Comparison of ENCODE assay signal across 8 cellular contexts in the genomic region with DNA sequence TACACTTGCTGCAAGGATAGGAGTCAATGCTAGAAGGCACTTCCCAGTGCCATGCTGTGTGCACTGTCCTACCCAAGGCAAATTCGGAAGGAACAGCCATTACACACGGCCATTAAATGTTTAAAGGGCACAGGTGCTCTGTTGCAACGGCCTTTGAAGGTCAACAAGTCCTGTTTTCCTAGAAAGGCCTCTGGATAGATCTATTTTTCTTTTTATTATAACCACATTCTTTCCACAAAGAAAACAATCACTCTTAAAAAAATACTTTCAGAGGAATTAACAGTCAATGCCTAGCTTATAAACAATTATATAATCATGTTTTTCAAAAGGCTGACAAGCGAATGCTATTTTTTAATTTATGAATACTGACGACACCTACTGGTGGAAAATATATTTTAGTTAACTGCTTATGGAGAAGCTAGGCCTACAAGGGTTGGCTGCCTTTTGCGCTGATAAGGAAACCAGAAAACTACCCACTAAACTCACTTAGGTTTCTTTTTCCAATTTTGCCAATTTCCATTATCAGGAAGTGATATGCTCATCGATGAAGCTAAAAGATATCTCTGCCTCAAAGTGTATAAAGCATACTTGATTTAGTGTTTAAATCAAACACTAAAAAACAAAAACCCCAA. TPM values are rescaled to one million over a fixed set of nuclear protein-coding genes. Genes with fewer than 3 reads are reported as not detected.
DNase-seq lines count a peak whose midpoint lies in the region; ATAC-seq, FAIRE-seq and TF ChIP-seq lines count a peak whose summit lies in the region.

No MANE protein-coding gene starts in this region.

- ATAC-seq in stimulated activated naive CD8-positive, alpha-beta T cell treated with anti-CD3 and anti-CD28 coated beads, Interleukin-15, amount 100 ng/mL, for 72 hours, result no peak
- no peak for ATAC-seq in GM18870 (IDR thresholded peaks at IDR 0.05; ENCODE audit: unreplicated experiment)

- peak; percentile 18 for FAIRE-seq in RCC 7860 (lab: Jason Lieb, UNC)
- no peak for FAIRE-seq in bronchial epithelial cell (lab: Jason Lieb, UNC)

- no peaks in the 10 kb centered on the region for H3K9me3 Mint-ChIP-seq in stimulated activated naive CD8-positive, alpha-beta T cell treated with anti-CD3 and anti-CD28 coated beads, Interleukin-15, amount 100 ng/mL, for 72 hours

- TF ChIP-seq CTCF in bronchial epithelial cell (IDR thresholded peaks at IDR 0.05; ENCODE audit: insufficient read depth, low read length, severe bottlenecking), result peak; percentile 44

- H3K27ac Mint-ChIP-seq in stimulated activated naive CD8-positive, alpha-beta T cell treated with anti-CD3 and anti-CD28 coated beads, Interleukin-15, amount 100 ng/mL, for 72 hours, result peak overlapping the region; percentile 80 to 93

- DNase-seq in DMS79 (lab: John Stamatoyannopoulos, UW), result peak; percentile 16
- peak; percentile 88 for DNase-seq in KG1 (lab: John Stamatoyannopoulos, UW)
- DNase-seq in RCC 7860 (ENCODE audit: low spot score), result peak; percentile 25
- peak; percentile 75 for DNase-seq in bronchial epithelial cell (ENCODE audit: low read depth)
- DNase-seq in kidney glomerular epithelial cell (lab: John Stamatoyannopoulos, UW), result peak; percentile 61
- DNase-seq in stimulated activated naive CD8-positive, alpha-beta T cell treated with anti-CD3 and anti-CD28 coated beads, Interleukin-15, amount 100 ng/mL, for 72 hours, result peak in 1 of 2 donors; percentile 34
- DNase-seq in mesenteric fat pad (ENCODE audit: low spot score), result no peak

- no peaks in the 10 kb centered on the region for H3K27me3 ChIP-seq in bronchial epithelial cell (ENCODE audit: control insufficient read depth, insufficient read depth, low read length)

- no peaks in the 10 kb centered on the region for H3K36me3 ChIP-seq in bronchial epithelial cell (ENCODE audit: control insufficient read depth, insufficient read depth, low read length)

- no peaks in the 10 kb centered on the region for H3K27me3 Mint-ChIP-seq in stimulated activated naive CD8-positive, alpha-beta T cell treated with anti-CD3 and anti-CD28 coated beads, Interleukin-15, amount 100 ng/mL, for 72 hours

- H3K4me1 Mint-ChIP-seq in stimulated activated naive CD8-positive, alpha-beta T cell treated with anti-CD3 and anti-CD28 coated beads, Interleukin-15, amount 100 ng/mL, for 72 hours, result peaks cover 45% of the 10 kb centered on the region

- H3K4me3 ChIP-seq in bronchial epithelial cell (ENCODE audit: low read depth, low read length), result no peak overlapping the region

- H3K4me3 Mint-ChIP-seq in stimulated activated naive CD8-positive, alpha-beta T cell treated with anti-CD3 and anti-CD28 coated beads, Interleukin-15, amount 100 ng/mL, for 72 hours, result peak overlapping the region; percentile 83 to 92

RNA-seq across cellular contexts. Expression of a gene that starts 2.4 kb away (rescaled TPM):
- total RNA-seq in bronchial epithelial cell (11.9 and 12.1 TPM in 2 replicates), mesenteric fat pad (17.0 TPM)
